Comparison of ENCODE assay signal across 9 cellular contexts in genomic region chr7:27165655-27166474, GRCh38. TPM values are rescaled to one million over a fixed set of nuclear protein-coding genes. Genes with fewer than 3 reads are reported as not detected.
DNase-seq lines count a peak whose midpoint lies in the region; ATAC-seq, FAIRE-seq and TF ChIP-seq lines count a peak whose summit lies in the region.
"Had no signal": no experiment of that assay in that cellular context is flagged by ENCODE, and none has a peak within 500 bp of the region (broad histone marks: within the 10 kb centered on the region; RNA-seq: fewer than 3 reads in every experiment).

No MANE protein-coding gene starts in this region.

- H3K9me1 ChIP-seq in endothelial cell of umbilical vein (replicated peaks; ENCODE audit: control insufficient read depth, extremely low read depth, insufficient read depth, low read length), result no peaks in the 10 kb centered on the region

- H3K36me3 ChIP-seq in CD8-positive, alpha-beta memory T cell (ENCODE audit: insufficient read depth, low read length), result no peaks in the 10 kb centered on the region
- peaks cover 3 to 7% of the 10 kb centered on the region in 2 experiments for H3K36me3 ChIP-seq in endothelial cell of umbilical vein (ENCODE audit: control insufficient read depth in 2 of 2, extremely low read depth in 1 of 2, insufficient read depth in 2 of 2, low read length in 2 of 2)

- peak overlapping the region; percentile 54 to 82 (median 67) for H3K4me3 Mint-ChIP-seq in CD8-positive, alpha-beta memory T cell

- peaks cover 85% of the 10 kb centered on the region in 2 donors for H3K27me3 Mint-ChIP-seq in CD8-positive, alpha-beta memory T cell

- H4K20me1 ChIP-seq in endothelial cell of umbilical vein (replicated peaks; ENCODE audit: control insufficient read depth, extremely low read depth, insufficient read depth, low read length), result no peaks in the 10 kb centered on the region

- no peaks in the 10 kb centered on the region for H3K36me3 Mint-ChIP-seq in CD8-positive, alpha-beta memory T cell

- no peak overlapping the region for H2AFZ ChIP-seq in endothelial cell of umbilical vein (ENCODE audit: low read depth, low read length)

- TF ChIP-seq CTCF in endothelial cell of umbilical vein (IDR thresholded peaks at IDR 0.05; ENCODE audit: extremely low read depth in 1 of 2, insufficient read depth in 1 of 2, low read depth in 1 of 2, low read length in 2 of 2) (no peak), GM13976 (IDR thresholded peaks at IDR 0.05; ENCODE audit: borderline replicate concordance, control extremely low read depth, extremely low read depth, insufficient read depth, missing control alignments) (no peak)

- peaks cover 90% of the 10 kb centered on the region for H3K27me3 ChIP-seq in CD8-positive, alpha-beta memory T cell (ENCODE audit: insufficient read depth, low read length, poor library complexity, severe bottlenecking)
- no peaks in the 10 kb centered on the region for H3K27me3 ChIP-seq in endothelial cell of umbilical vein (ENCODE audit: control insufficient read depth in 2 of 2, insufficient read depth in 2 of 2, low read length in 2 of 2)

- H3K9me3 ChIP-seq in CD8-positive, alpha-beta memory T cell (ENCODE audit: low read length), result no peaks in the 10 kb centered on the region
- H3K9me3 ChIP-seq in endothelial cell of umbilical vein (replicated peaks; ENCODE audit: control insufficient read depth, insufficient read depth, low read length), result no peaks in the 10 kb centered on the region

- peak overlapping the region in 5 of 8 donors; percentile 41 to 83 (median 57) for H3K27ac Mint-ChIP-seq in CD8-positive, alpha-beta memory T cell

- FAIRE-seq in endothelial cell of umbilical vein (lab: Jason Lieb, UNC), result no peak

- peak in 1 of 5 donors; percentile 34 for DNase-seq in CD8-positive, alpha-beta memory T cell
- peak; percentile 55 for DNase-seq in NCI-H1105 (lab: John Stamatoyannopoulos, UW)
- DNase-seq in endothelial cell of umbilical vein (ENCODE audit: low read depth, low spot score), result no peak
- DNase-seq in posterior vena cava (ENCODE audit: low spot score), result peak; percentile 82
- no peak for DNase-seq in GM13976 (ENCODE audit: low spot score)
- no peak for DNase-seq in stimulated activated CD4-positive, alpha-beta T cell treated with anti-CD3 and anti-CD28 coated beads, Interleukin-4, amount 100 ng/mL, for 4 hours
- no peak for DNase-seq in pons (ENCODE audit: low spot score)

- in situ Hi-C loops in GM13976 (cut with MboI; ENCODE audit: low sequenced_read_pairs, unreplicated experiment), result loop anchor here (10.0 to 25.0 kb wide), 2 partner anchors 654 to 1301 kb away; no protein-coding TSS in a partner anchor

- H3K79me2 ChIP-seq in endothelial cell of umbilical vein (ENCODE audit: control insufficient read depth, insufficient read depth, low read length), result peaks cover 91% of the 10 kb centered on the region

- H3K9ac ChIP-seq in endothelial cell of umbilical vein (replicated peaks; ENCODE audit: extremely low read depth, insufficient read depth, low read length), result peak overlapping the region; percentile 85

- ATAC-seq in GM21528 (IDR thresholded peaks at IDR 0.05; ENCODE audit: low FRiP score, unreplicated experiment), result no peak

- peaks cover 17 to 33% (median 22%) of the 10 kb centered on the region in 3 donors for H3K4me1 Mint-ChIP-seq in CD8-positive, alpha-beta memory T cell

- CTCF ChIA-PET in CD8-positive, alpha-beta memory T cell (lab: Charles Lee), result interaction anchor here (0.7 to 5.6 kb wide), 8 partner anchors 9 to 484 kb away, joined by 3 to 71 read pairs (median 4); partner anchors contain the start of genes HOXA3 and HOXA7
- CTCF ChIA-PET in endothelial cell of umbilical vein (lab: Charles Lee), result interaction anchor here (0.8 to 7.4 kb wide), 12 partner anchors 8 to 931 kb away, joined by 3 to 42 read pairs (median 4); partner anchors contain the start of gene HOXA3

- H3K27ac ChIP-seq in CD8-positive, alpha-beta memory T cell (ENCODE audit: low read depth, low read length), result no peak overlapping the region
- H3K27ac ChIP-seq in endothelial cell of umbilical vein (ENCODE audit: insufficient read depth, low read depth, low read length), result peak overlapping the region; percentile 91

- BruUV-seq in endothelial cell of umbilical vein (replicated peaks; lab: Mats Ljungman, UMichigan), result TSS peak; percentile 55

- H3K4me3 ChIP-seq in CD8-positive, alpha-beta memory T cell (ENCODE audit: low read length), result no peak overlapping the region
- peak overlapping the region; percentile 31 to 98 (median 63) for H3K4me3 ChIP-seq in endothelial cell of umbilical vein (replicated peaks in 1 of 3; ENCODE audit: insufficient read depth in 1 of 3, low read depth in 1 of 3, low read length in 3 of 3)

- H3K4me1 ChIP-seq in CD8-positive, alpha-beta memory T cell (ENCODE audit: insufficient read depth, low read length), result peaks cover 29% of the 10 kb centered on the region
- peaks cover 29% of the 10 kb centered on the region for H3K4me1 ChIP-seq in endothelial cell of umbilical vein (ENCODE audit: control insufficient read depth, extremely low read depth, insufficient read depth, low read length)

- peak overlapping the region; percentile 70 for H3K4me2 ChIP-seq in endothelial cell of umbilical vein (ENCODE audit: insufficient read depth, low read length)

- peaks cover 0 to 9% (median 0%) of the 10 kb centered on the region in 5 donors for H3K9me3 Mint-ChIP-seq in CD8-positive, alpha-beta memory T cell

- POLR2A ChIA-PET in CD8-positive, alpha-beta memory T cell (lab: Charles Lee), result no interaction called here
- POLR2A ChIA-PET in endothelial cell of umbilical vein (lab: Charles Lee), result interaction anchor here (0.9 to 1.8 kb wide), 6 partner anchors 11 to 55 kb away, joined by 3 to 8 read pairs (median 5); partner anchors contain the start of genes HOXA11, HOXA3 and HOXA5

- dilution Hi-C loops in endothelial cell of umbilical vein (cut with MboI; ENCODE audit: extremely low pct_ligation_motif_present, low sequenced_read_pairs), result loop anchor here (10.0 to 25.0 kb wide), 3 partner anchors 311 to 979 kb away; no protein-coding TSS in a partner anchor

- intact Hi-C loops in endothelial cell of umbilical vein (cut with micrococcal nuclease), result loop anchor here (1.0 to 2.0 kb wide), 4 partner anchors 8 to 63 kb away; partner anchors contain the start of genes HOXA10 and HOXA2
- intact Hi-C loops in posterior vena cava (cut with DNase I), result loop anchor here (10.0 kb wide), 4 partner anchors 791 to 1311 kb away; partner anchors contain the start of genes CBX3 (in 1 of the 2) and HNRNPA2B1 (in 1 of the 2)

- TF ChIP-seq POLR2A in endothelial cell of umbilical vein (IDR thresholded peaks at IDR 0.05; ENCODE audit: low read depth, low read length), result no peak

RNA-seq across cellular contexts. Expression of gene HOXA9, which starts 0.5 kb away (rescaled TPM):
- total RNA-seq in CD8-positive, alpha-beta memory T cell, result not detected
- polyA plus RNA-seq in CD8-positive, alpha-beta memory T cell, result not detected
- 61.6 and 62.9 TPM in 2 replicates for total RNA-seq in endothelial cell of umbilical vein
- polyA plus RNA-seq in endothelial cell of umbilical vein, result 47.2 and 84.1 TPM in 2 replicates
- polyA plus RNA-seq in endothelial cell of umbilical vein (2011; cell fraction: cytosol; rRNA removed), result 44.6 and 46.3 TPM in 2 replicates
- polyA plus RNA-seq in endothelial cell of umbilical vein (2011; cell fraction: nucleus; rRNA removed), result 94.3 and 108 TPM in 2 replicates
- polyA plus RNA-seq in endothelial cell of umbilical vein (2012), result 32.3 and 47.7 TPM in 2 replicates
- polyA minus RNA-seq in endothelial cell of umbilical vein, result 8.0 and 11.3 TPM in 2 replicates
- not detected for polyA minus RNA-seq in endothelial cell of umbilical vein (2011; cell fraction: cytosol; rRNA and poly(A)+ RNA removed)
- polyA minus RNA-seq in endothelial cell of umbilical vein (2011; cell fraction: nucleus; rRNA and poly(A)+ RNA removed), result 14.0 and 22.7 TPM in 2 replicates
- total RNA-seq in posterior vena cava, result 1 to 10 TPM; 7.4 TPM
- total RNA-seq: SK-MEL-5 had no signal

RNA-seq across cellular contexts. Expression of gene HOXA10, which starts 8.3 kb away (rescaled TPM):
- total RNA-seq in CD8-positive, alpha-beta memory T cell, result not detected
- 0.09 TPM for polyA plus RNA-seq in CD8-positive, alpha-beta memory T cell
- 24.4 and 27.6 TPM in 2 replicates for total RNA-seq in endothelial cell of umbilical vein
- 23.7 and 30.3 TPM in 2 replicates for polyA plus RNA-seq in endothelial cell of umbilical vein
- 15.8 and 19.0 TPM in 2 replicates for polyA plus RNA-seq in endothelial cell of umbilical vein (2011; cell fraction: cytosol; rRNA removed)
- polyA plus RNA-seq in endothelial cell of umbilical vein (2011; cell fraction: nucleus; rRNA removed), result 16.7 TPM in 2 replicates
- polyA plus RNA-seq in endothelial cell of umbilical vein (2012), result 15.1 and 20.3 TPM in 2 replicates
- polyA minus RNA-seq in endothelial cell of umbilical vein, result 24.4 and 30.3 TPM in 2 replicates
- polyA minus RNA-seq in endothelial cell of umbilical vein (2011; cell fraction: cytosol; rRNA and poly(A)+ RNA removed), result 3.2 TPM
- polyA minus RNA-seq in endothelial cell of umbilical vein (2011; cell fraction: nucleus; rRNA and poly(A)+ RNA removed), result 8.0 and 9.1 TPM in 2 replicates
- 1 to 10 TPM; 8.9 to 9.2 TPM for total RNA-seq in posterior vena cava
- total RNA-seq: SK-MEL-5 had no signal

RNA-seq across cellular contexts. Expression of gene HOXA7, which starts 9.4 kb away (rescaled TPM):
- not detected for total RNA-seq in CD8-positive, alpha-beta memory T cell
- not detected for polyA plus RNA-seq in CD8-positive, alpha-beta memory T cell
- total RNA-seq in endothelial cell of umbilical vein (15.6 and 18.5 TPM in 2 replicates), posterior vena cava (1 to 10 TPM; 6.2 to 6.7 TPM)
- polyA plus RNA-seq in endothelial cell of umbilical vein, result 16.9 and 18.1 TPM in 2 replicates
- polyA plus RNA-seq in endothelial cell of umbilical vein (2011; cell fraction: cytosol; rRNA removed), result 13.0 and 13.8 TPM in 2 replicates
- 5.6 and 8.3 TPM in 2 replicates for polyA plus RNA-seq in endothelial cell of umbilical vein (2011; cell fraction: nucleus; rRNA removed)
- polyA plus RNA-seq in endothelial cell of umbilical vein (2012), result 13.9 and 16.0 TPM in 2 replicates
- polyA minus RNA-seq in endothelial cell of umbilical vein, result 8.6 and 9.4 TPM in 2 replicates
- 5.9 TPM for polyA minus RNA-seq in endothelial cell of umbilical vein (2011; cell fraction: cytosol; rRNA and poly(A)+ RNA removed)
- 3.8 and 4.1 TPM in 2 replicates for polyA minus RNA-seq in endothelial cell of umbilical vein (2011; cell fraction: nucleus; rRNA and poly(A)+ RNA removed)
- total RNA-seq: SK-MEL-5 had no signal

RNA-seq across cellular contexts. Expression of gene HOXA3, which starts 13.5 kb away (rescaled TPM):
- total RNA-seq in CD8-positive, alpha-beta memory T cell, result not detected
- polyA plus RNA-seq in CD8-positive, alpha-beta memory T cell, result not detected
- 12.0 and 14.0 TPM in 2 replicates for total RNA-seq in endothelial cell of umbilical vein
- 4.2 and 4.7 TPM in 2 replicates for polyA plus RNA-seq in endothelial cell of umbilical vein
- 1.5 and 2.4 TPM in 2 replicates for polyA plus RNA-seq in endothelial cell of umbilical vein (2011; cell fraction: cytosol; rRNA removed)
- 14.0 and 14.1 TPM in 2 replicates for polyA plus RNA-seq in endothelial cell of umbilical vein (2011; cell fraction: nucleus; rRNA removed)
- polyA plus RNA-seq in endothelial cell of umbilical vein (2012), result 4.6 and 5.6 TPM in 2 replicates
- polyA minus RNA-seq in endothelial cell of umbilical vein, result 1.6 and 2.0 TPM in 2 replicates
- not detected for polyA minus RNA-seq in endothelial cell of umbilical vein (2011; cell fraction: cytosol; rRNA and poly(A)+ RNA removed)
- 7.1 and 20.1 TPM in 2 replicates for polyA minus RNA-seq in endothelial cell of umbilical vein (2011; cell fraction: nucleus; rRNA and poly(A)+ RNA removed)
- 1 to 10 TPM; 7.2 to 9.3 TPM for total RNA-seq in posterior vena cava

RNA-seq across cellular contexts. Expression of gene HOXA6, which starts 18.3 kb away (rescaled TPM):
- not detected for total RNA-seq in CD8-positive, alpha-beta memory T cell
- polyA plus RNA-seq in CD8-positive, alpha-beta memory T cell, result not detected
- total RNA-seq in endothelial cell of umbilical vein, result 17.9 and 20.7 TPM in 2 replicates
- polyA plus RNA-seq in endothelial cell of umbilical vein, result 7.8 and 10.0 TPM in 2 replicates
- polyA plus RNA-seq in endothelial cell of umbilical vein (2011; cell fraction: cytosol; rRNA removed), result 5.0 and 6.7 TPM in 2 replicates
- polyA plus RNA-seq in endothelial cell of umbilical vein (2011; cell fraction: nucleus; rRNA removed), result 15.6 and 19.9 TPM in 2 replicates
- 6.1 and 6.2 TPM in 2 replicates for polyA plus RNA-seq in endothelial cell of umbilical vein (2012)
- 6.1 and 6.7 TPM in 2 replicates for polyA minus RNA-seq in endothelial cell of umbilical vein
- not detected for polyA minus RNA-seq in endothelial cell of umbilical vein (2011; cell fraction: cytosol; rRNA and poly(A)+ RNA removed)
- polyA minus RNA-seq in endothelial cell of umbilical vein (2011; cell fraction: nucleus; rRNA and poly(A)+ RNA removed), result 8.4 and 18.0 TPM in 2 replicates
- total RNA-seq in posterior vena cava, result 1 to 10 TPM; 8.6 to 9.1 TPM

Comparison
In these comparisons a context has a peak if more than half of its experiments do, and no peak if none do; other contexts are left out.
1. DNase-seq: peak in NCI-H1105 (single experiment) and posterior vena cava (single experiment); none in endothelial cell of umbilical vein (single experiment), GM13976 (single experiment), stimulated activated CD4-positive, alpha-beta T cell treated with anti-CD3 and anti-CD28 coated beads, Interleukin-4, amount 100 ng/mL, for 4 hours (0 of 2) and pons (single experiment).
2. RNA of gene HOXA9, which starts 0.5 kb away (total RNA-seq): 61.6 to 62.9 TPM in endothelial cell of umbilical vein and 7.4 TPM in posterior vena cava; not detected in CD8-positive, alpha-beta memory T cell; every median in the first group is over 4 times any median in the second.
3. RNA of gene HOXA10, which starts 8.3 kb away (total RNA-seq): 24.4 to 27.6 TPM in endothelial cell of umbilical vein and 8.9 to 9.2 TPM in posterior vena cava; not detected in CD8-positive, alpha-beta memory T cell; every median in the first group is over 4 times any median in the second.
4. RNA of gene HOXA7, which starts 9.4 kb away (total RNA-seq): 15.6 to 18.5 TPM in endothelial cell of umbilical vein and 6.2 to 6.7 TPM in posterior vena cava; not detected in CD8-positive, alpha-beta memory T cell; every median in the first group is over 4 times any median in the second.